1 cellular context compared by ENCODE assay signal in genomic region chr5:139457241-139457640, GRCh38.
TF ChIP-seq lines count a peak whose summit lies in the region.

No MANE protein-coding gene starts in this region.

TF ChIP-seq in GM12878, 131 proteins besides CTCF, POLR2A, EP300 and RAD21:
- TF ChIP-seq CEBPZ (IDR thresholded peaks at IDR 0.05; ENCODE audit: low read depth, low read length) (no peak), MYC (IDR thresholded peaks at IDR 0.05; ENCODE audit: insufficient read depth, insufficient read length, insufficient replicate concordance, low read length, severe bottlenecking) (no peak), RFX5 (IDR thresholded peaks at IDR 0.05; ENCODE audit: low read depth, low read length) (no peak), HDGF (IDR thresholded peaks at IDR 0.05) (no peak), ZNF207 (IDR thresholded peaks at IDR 0.05; ENCODE audit: borderline replicate concordance) (no peak), MAX (IDR thresholded peaks at IDR 0.05; ENCODE audit: low read depth, low read length) (no peak), ZNF217 (IDR thresholded peaks at IDR 0.05) (no peak), SPI1 (IDR thresholded peaks at IDR 0.05; ENCODE audit: borderline replicate concordance, insufficient read depth, low read depth, low read length) (no peak), SP1 (IDR thresholded peaks at IDR 0.05; ENCODE audit: low read depth, low read length) (no peak), TAF1 (IDR thresholded peaks at IDR 0.05; ENCODE audit: borderline replicate concordance, low read depth, low read length) (no peak), BRCA1 (IDR thresholded peaks at IDR 0.05; ENCODE audit: low read depth, low read length) (no peak), TCF3 (IDR thresholded peaks at IDR 0.05; ENCODE audit: borderline replicate concordance, insufficient read depth, low read depth, low read length) (no peak), JUND (IDR thresholded peaks at IDR 0.05; ENCODE audit: low read depth, low read length) (no peak)
